In genomic region chr1:70452164-70452939, GRCh38 we compare ENCODE assay signal across 8 cellular contexts. TPM values are rescaled to one million over a fixed set of nuclear protein-coding genes. Genes with fewer than 3 reads are reported as not detected.
A peak's percentile ranks its signal among the peaks of the same experiment; 100 is the strongest.
DNase-seq lines count a peak whose midpoint lies in the region; ATAC-seq and TF ChIP-seq lines count a peak whose summit lies in the region.
"Not testable (repeated sequence)": the region's sequence is repeated elsewhere in the genome, so short reads cannot be mapped to it uniquely, and the experiment has no call there.

No MANE protein-coding gene starts in this region.

- H2AFZ ChIP-seq in neural progenitor cell (replicated peaks), result not testable (repeated sequence)

- H3K9me3 ChIP-seq in neural progenitor cell (ENCODE audit: low read depth), result not testable (repeated sequence)

- ATAC-seq in HG02588 (IDR thresholded peaks at IDR 0.05; ENCODE audit: unreplicated experiment), result peak; percentile 60
- peak; percentile 45 for ATAC-seq in HG02973 (IDR thresholded peaks at IDR 0.05; ENCODE audit: unreplicated experiment)
- peak; percentile 32 to 60 for ATAC-seq in activated CD4-positive, CD25-positive, alpha-beta regulatory T cell treated with anti-CD3 and anti-CD28 coated beads, Interleukin-2, amount 50 U/mL, for 24 hours

- not testable (repeated sequence) for H3K4me1 Mint-ChIP-seq in neural progenitor cell

- not testable (repeated sequence) for H3K9ac ChIP-seq in neural progenitor cell

- H3K4me1 ChIP-seq in neural progenitor cell, result not testable (repeated sequence)

- H3K79me2 ChIP-seq in neural progenitor cell (ENCODE audit: low read depth), result not testable (repeated sequence)

- not testable (repeated sequence) for H3K4me3 Mint-ChIP-seq in neural progenitor cell

- H3F3A ChIP-seq in neural progenitor cell (ENCODE audit: low read depth), result not testable (repeated sequence)

- not testable (repeated sequence) for H3K4me3 ChIP-seq in GM12864 (ENCODE audit: low read depth, low read length); neural progenitor cell

- H3K27me3 Mint-ChIP-seq in neural progenitor cell (ENCODE audit: insufficient read depth, low read depth), result not testable (repeated sequence)

- not testable (repeated sequence) for H4K20me1 ChIP-seq in neural progenitor cell (ENCODE audit: low read depth)

- H3K27ac ChIP-seq in neural progenitor cell, result not testable (repeated sequence)

- not testable (repeated sequence) for H3K9me3 Mint-ChIP-seq in neural progenitor cell

- TF ChIP-seq CTCF in GM12864 (IDR thresholded peaks at IDR 0.05; ENCODE audit: low read depth, low read length, missing control alignments); neural progenitor cell (IDR thresholded peaks at IDR 0.05): not testable (repeated sequence)

- not testable (repeated sequence) for H3K27me3 ChIP-seq in neural progenitor cell

- H3K36me3 ChIP-seq in neural progenitor cell, result not testable (repeated sequence)

- peak overlapping the region; percentile 57 for H3K27ac Mint-ChIP-seq in neural progenitor cell

- not testable (repeated sequence) for H3K4me2 ChIP-seq in neural progenitor cell

- not testable (repeated sequence) for H3K36me3 Mint-ChIP-seq in neural progenitor cell

- DNase-seq in GM12864 (ENCODE audit: low read depth) (peak; percentile 21), activated T-cell treated with anti-CD3 and anti-CD28 coated beads for 48 hours (ENCODE audit: low read depth) (peak; percentile 15)
- DNase-seq in activated naive CD4-positive, alpha-beta T cell treated with Interleukin-2 at 50 U/mL for 16 hours, result peak; percentile 15
- DNase-seq in neural progenitor cell (ENCODE audit: low spot score), result not testable (repeated sequence)
- peak in 2 of 3 donors; percentile 17 to 23 for DNase-seq in stimulated activated CD4-positive, alpha-beta T cell treated with anti-CD3 and anti-CD28 coated beads, TNF-alpha, amount 100 ng/mL, for 48 hours (ENCODE audit: low read depth in 3 of 3)

RNA-seq across cellular contexts. Expression of gene CTH, which starts 41.3 kb away (rescaled TPM):
- 16.0 and 18.6 TPM in 2 replicates for total RNA-seq in neural progenitor cell (ENCODE audit: low replicate concordance)
